Comparison of ENCODE assay signal across 18 cellular contexts in the genomic region with DNA sequence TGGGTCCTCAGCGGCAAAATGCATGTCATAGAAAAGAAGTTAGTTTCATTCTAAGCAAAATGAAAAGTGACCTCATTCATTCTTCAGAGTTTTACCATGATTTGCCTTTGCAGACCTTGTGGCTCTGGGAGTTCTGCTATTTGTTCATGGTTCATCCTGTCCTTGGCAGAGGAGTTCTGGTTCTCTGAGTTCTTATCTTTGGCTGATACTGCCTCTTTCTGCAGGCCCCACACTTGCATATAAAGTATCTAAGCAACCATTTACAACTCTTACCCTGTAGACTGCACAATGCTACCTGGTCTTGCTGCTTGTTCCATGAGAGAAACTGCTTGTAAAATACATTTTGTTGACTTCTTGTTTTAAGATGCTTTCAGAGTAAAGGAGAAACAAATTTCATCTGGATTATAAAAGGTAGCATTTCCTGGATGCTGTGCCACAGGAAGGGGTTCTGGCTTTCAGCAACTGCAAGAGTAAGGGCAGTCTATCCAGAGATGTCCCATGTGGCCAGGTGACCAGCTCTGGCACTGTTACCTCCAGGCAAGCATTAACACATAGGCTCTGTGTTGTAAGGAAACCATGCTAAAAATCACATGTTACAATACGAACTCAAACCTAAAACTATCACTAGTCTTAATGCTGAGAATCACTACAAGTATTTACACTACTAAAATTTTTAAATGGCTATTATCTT.
"Had no signal": no experiment of that assay in that cellular context is flagged by ENCODE, and none has a peak within 500 bp of the region (broad histone marks: within the 10 kb centered on the region; RNA-seq: fewer than 3 reads in every experiment).

No MANE protein-coding gene starts in this region.

- DNase-seq: activated B cell treated with CpG ODN at 0.5 μM for 24 hours; activated CD4-positive, alpha-beta memory T cell treated with anti-CD3 and anti-CD28 coated beads, Interleukin-2, amount 10 ng/mL, durations not matched to agents 7 days and 5 days; activated CD4-positive, alpha-beta T cell treated with anti-CD3 and anti-CD28 coated beads, Interleukin-2, amount 10 ng/mL, durations not matched to agents 7 days and 5 days; activated gamma-delta T cell; activated naive CD4-positive, alpha-beta T cell treated with anti-CD3 and anti-CD28 coated beads for 36 hours; activated T-cell treated with anti-CD3 and anti-CD28 coated beads for 4 hours; activated T-cell treated with anti-CD3 and anti-CD28 coated beads, Interleukin-2, amount 50 U/mL, for 48 hours; KG1; NCI-H1092; NCI-H1417; NCI-H1930; NCI-H226; NCI-H526 treated with DMSO at 0.1 percent for 48 hours; NK-92 treated with Interleukin-12 subunit alpha and Interleukin-12 subunit beta, amount 100 ng/mL, for 24 hours; Peyer's patch; SHP77 treated with DMSO at 0.1 percent for 48 hours had no signal

- H3K27me3 ChIP-seq: Peyer's patch had no signal

- H3K27ac ChIP-seq: Peyer's patch, RWPE1 had no signal

- H3K36me3 ChIP-seq: Peyer's patch had no signal

- H3K4me3 ChIP-seq: Peyer's patch had no signal

- H3K4me1 ChIP-seq: Peyer's patch had no signal

- ATAC-seq: activated T-helper 17 cell treated with anti-CD3 and anti-CD28 coated beads, Interleukin-2, amount 50 U/mL, for 72 hours had no signal
